In genomic region chr1:53145619-53145941, GRCh38 we compare ENCODE assay signal across 13 cellular contexts. TPM values are rescaled to one million over a fixed set of nuclear protein-coding genes. Genes with fewer than 3 reads are reported as not detected.
A peak's percentile ranks its signal among the peaks of the same experiment; 100 is the strongest.
DNase-seq lines count a peak whose midpoint lies in the region; ATAC-seq, FAIRE-seq and TF ChIP-seq lines count a peak whose summit lies in the region.
"Had no signal": no experiment of that assay in that cellular context is flagged by ENCODE, and none has a peak within 500 bp of the region (broad histone marks: within the 10 kb centered on the region; RNA-seq: fewer than 3 reads in every experiment).

No MANE protein-coding gene starts in this region.

- no peak overlapping the region for H2AFZ ChIP-seq in fibroblast of lung (ENCODE audit: low read length)

- peak in 1 of 8 donors; percentile 6 for ATAC-seq in heart right ventricle
- ATAC-seq in pancreas, result no peak
- ATAC-seq in HG03095 (IDR thresholded peaks at IDR 0.05; ENCODE audit: unreplicated experiment), result no peak
- ATAC-seq: stimulated activated naive CD8-positive, alpha-beta T cell treated with anti-CD3 and anti-CD28 coated beads, Interleukin-15, amount 100 ng/mL, for 72 hours; T-cell had no signal

- no peak overlapping the region for H3K9ac ChIP-seq in fibroblast of lung (ENCODE audit: insufficient read depth, low read length)

- TF ChIP-seq CTCF in heart right ventricle (IDR thresholded peaks at IDR 0.05), result no peak
- TF ChIP-seq CTCF in left ventricle myocardium inferior (IDR thresholded peaks at IDR 0.05; ENCODE audit: borderline replicate concordance), result no peak
- no peak for TF ChIP-seq CTCF in fibroblast of lung (conservative IDR thresholded peaks at IDR 0.05 in 1 of 2, IDR thresholded peaks at IDR 0.05 in 1 of 2; ENCODE audit: low read depth in 1 of 2, low read length in 2 of 2)
- TF ChIP-seq CTCF in pancreas (IDR thresholded peaks at IDR 0.05), result no peak
- TF ChIP-seq CTCF in GM10266 (IDR thresholded peaks at IDR 0.05; ENCODE audit: control insufficient read depth, insufficient read depth, low read depth, missing control alignments), result no peak

- H3K27ac ChIP-seq in heart right ventricle (peak overlapping the region in 7 of 10 donors; percentile 27 to 81 (median 51)), left ventricle myocardium inferior (replicated peaks) (no peak overlapping the region), fibroblast of lung (ENCODE audit: insufficient read depth, low read length) (peak overlapping the region; percentile 97), pancreas (peak overlapping the region; percentile 87 to 97 (median 93))

- H3K27me3 ChIP-seq in heart right ventricle (no peaks in the 10 kb centered on the region), left ventricle myocardium inferior (ENCODE audit: low read depth) (no peaks in the 10 kb centered on the region), fibroblast of lung (ENCODE audit: control insufficient read depth, insufficient read depth, low read length) (no peaks in the 10 kb centered on the region), pancreas (no peaks in the 10 kb centered on the region)

- H3K4me1 ChIP-seq in heart right ventricle (peaks cover 0 to 58% (median 10%) of the 10 kb centered on the region in 9 donors), left ventricle myocardium inferior (peaks cover 12% of the 10 kb centered on the region), fibroblast of lung (ENCODE audit: control insufficient read depth, extremely low read depth, insufficient read depth, low read length) (peaks cover 20% of the 10 kb centered on the region), pancreas (peaks cover 13 to 25% (median 16%) of the 10 kb centered on the region in 3 donors)

- 17 to 98% methylated on average over 5 of the region's 5 CpGs for WGBS in heart right ventricle, 2 donors
- 29 to 41% methylated on average over 5 of the region's 5 CpGs for WGBS in pancreas, 2 donors

- H3K9me3 ChIP-seq in heart right ventricle (no peaks in the 10 kb centered on the region), left ventricle myocardium inferior (replicated peaks) (no peaks in the 10 kb centered on the region), fibroblast of lung (ENCODE audit: control insufficient read depth, insufficient read depth, low read depth, low read length) (no peaks in the 10 kb centered on the region), pancreas (no peaks in the 10 kb centered on the region)

- intact Hi-C loops in heart right ventricle (cut with DNase I) (no loop called here), left ventricle myocardium inferior (cut with micrococcal nuclease) (no loop called here), pancreas (cut with DNase I) (no loop called here)

- no peak for DNase-seq in heart right ventricle
- no peak for DNase-seq in left ventricle myocardium inferior
- DNase-seq in fibroblast of lung (ENCODE audit: low read depth in 2 of 2), result no peak
- DNase-seq in pancreas, result no peak
- DNase-seq in superior temporal gyrus (ENCODE audit: extremely low spot score), result no peak
- DNase-seq in effector CD8-positive, alpha-beta T cell (lab: John Stamatoyannopoulos, UW), result no peak
- no peak for DNase-seq in GM10266 (ENCODE audit: extremely low spot score)
- DNase-seq: activated CD4-positive, alpha-beta T cell treated with anti-CD3 and anti-CD28 coated beads for 1 hour; activated naive CD8-positive, alpha-beta T cell treated with anti-CD3 and anti-CD28 coated beads, Interleukin-2, amount 10 ng/mL, durations not matched to agents 7 days and 5 days; cerebellar nuclear complex; stimulated activated naive CD8-positive, alpha-beta T cell treated with anti-CD3 and anti-CD28 coated beads, Interleukin-15, amount 100 ng/mL, for 72 hours; T-cell had no signal

- no peaks in the 10 kb centered on the region for H3K79me2 ChIP-seq in fibroblast of lung (ENCODE audit: control insufficient read depth, insufficient read depth, low read length)

- H3K36me3 ChIP-seq in heart right ventricle (no peaks in the 10 kb centered on the region), left ventricle myocardium inferior (no peaks in the 10 kb centered on the region), fibroblast of lung (ENCODE audit: control insufficient read depth, insufficient read depth, low read length) (no peaks in the 10 kb centered on the region), pancreas (no peaks in the 10 kb centered on the region)

- H3K4me2 ChIP-seq in fibroblast of lung (ENCODE audit: extremely low read depth, insufficient read depth, low read length), result peak overlapping the region; percentile 48

- H3K4me3 ChIP-seq in heart right ventricle (no peak overlapping the region), left ventricle myocardium inferior (no peak overlapping the region), fibroblast of lung (replicated peaks in 1 of 4; ENCODE audit: control extremely low read depth in 1 of 4, insufficient read depth in 1 of 4, low read depth in 3 of 4, low read length in 4 of 4) (no peak overlapping the region), pancreas (no peak overlapping the region)

- no peaks in the 10 kb centered on the region for H4K20me1 ChIP-seq in fibroblast of lung (ENCODE audit: control insufficient read depth, extremely low read depth, insufficient read depth, low read length)

- no peak for FAIRE-seq in pancreas (lab: Jason Lieb, UNC)

RNA-seq across cellular contexts. Expression of gene SLC1A7, which starts 3.1 kb away (rescaled TPM):
- total RNA-seq in heart right ventricle, result 1 to 10 TPM in 1 of 10 donors, under 1 TPM in 9; 0.12 to 2.0 (median 0.42) TPM
- under 1 TPM; 0.04 to 0.66 TPM for polyA plus RNA-seq in heart right ventricle
- 0.44 TPM for total RNA-seq in left ventricle myocardium inferior
- 0.26 and 0.33 TPM in 2 replicates for total RNA-seq in fibroblast of lung
- polyA plus RNA-seq in fibroblast of lung, result 0.09 and 0.15 TPM in 2 replicates
- polyA plus RNA-seq in fibroblast of lung (2012), result 0.58 and 1.0 TPM in 2 replicates
- 1.9 TPM in 1 of 2 replicates, not detected in the other for polyA minus RNA-seq in fibroblast of lung (ENCODE audit: low replicate concordance)
- total RNA-seq in pancreas, result not detected
- under 1 TPM; 0.15 to 0.35 TPM for polyA plus RNA-seq in pancreas
- total RNA-seq: activated naive CD8-positive, alpha-beta T cell treated with anti-CD3 and anti-CD28 coated beads, Interleukin-2, amount 10 ng/mL, durations not matched to agents 7 days and 5 days had no signal

RNA-seq across cellular contexts. Expression of gene CPT2, which starts 51.0 kb away (rescaled TPM):
- total RNA-seq in heart right ventricle (10 to 100 TPM; 29.3 to 48.7 (median 37.5) TPM), left ventricle myocardium inferior (31.7 TPM), fibroblast of lung (13.4 and 18.3 TPM in 2 replicates), pancreas (10 to 100 TPM in 5 of 6 donors, 1 to 10 TPM in 1; 9.2 to 13.4 (median 10.9) TPM)
- polyA plus RNA-seq in heart right ventricle (10 to 100 TPM; 10.3 to 12.2 TPM), fibroblast of lung (17.2 and 17.3 TPM in 2 replicates), pancreas (10 to 100 TPM in 1 of 2 donors, 1 to 10 TPM in 1; 6.3 to 12.4 TPM)
- polyA plus RNA-seq in fibroblast of lung (2012), result 11.4 TPM in 2 replicates
- 12.4 and 14.3 TPM in 2 replicates for polyA minus RNA-seq in fibroblast of lung (ENCODE audit: low replicate concordance)
